Comparison of ENCODE assay signal across 1 cellular context in the genomic region with DNA sequence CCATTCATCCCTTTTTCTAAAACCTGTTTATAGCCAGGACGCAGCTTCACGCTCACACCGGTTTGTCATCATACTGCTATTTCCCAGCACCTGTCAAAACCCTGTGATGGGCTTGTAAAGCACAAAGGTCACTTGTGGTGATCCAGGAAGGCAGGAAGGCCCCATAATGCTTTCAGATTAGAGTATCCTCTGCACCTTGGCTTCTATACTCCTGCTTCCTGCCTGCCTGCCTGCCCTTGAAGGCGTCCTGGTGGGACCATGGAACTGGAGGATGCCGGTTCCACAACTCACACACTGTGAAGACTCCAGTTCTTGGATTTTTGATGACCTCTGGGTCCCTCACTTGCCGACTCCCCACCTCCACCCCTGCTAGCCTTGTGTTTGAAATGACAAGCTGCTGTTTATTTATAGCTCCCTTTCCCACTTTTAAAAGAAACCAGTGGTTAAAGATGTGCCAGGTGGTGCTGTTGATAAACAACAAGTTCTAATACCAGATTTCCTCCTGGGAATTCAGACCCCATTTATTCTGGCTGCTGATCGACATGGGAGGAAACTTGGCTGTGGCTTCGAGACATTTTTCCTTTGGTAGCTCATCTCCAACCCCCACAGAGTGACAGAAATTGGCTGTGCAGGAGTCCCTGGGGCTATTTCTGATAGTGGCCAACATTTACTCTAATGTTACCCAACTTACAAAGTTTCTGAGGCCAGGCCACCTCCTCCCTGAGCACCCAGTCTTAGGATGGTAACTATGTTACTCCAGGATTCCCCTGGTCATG.
TF ChIP-seq lines count a peak whose summit lies in the region.

No MANE protein-coding gene starts in this region.

TF ChIP-seq in HepG2, 621 proteins besides CTCF, POLR2A, EP300 and RAD21 (continued from another document):
- TF ChIP-seq, protein P1, sequence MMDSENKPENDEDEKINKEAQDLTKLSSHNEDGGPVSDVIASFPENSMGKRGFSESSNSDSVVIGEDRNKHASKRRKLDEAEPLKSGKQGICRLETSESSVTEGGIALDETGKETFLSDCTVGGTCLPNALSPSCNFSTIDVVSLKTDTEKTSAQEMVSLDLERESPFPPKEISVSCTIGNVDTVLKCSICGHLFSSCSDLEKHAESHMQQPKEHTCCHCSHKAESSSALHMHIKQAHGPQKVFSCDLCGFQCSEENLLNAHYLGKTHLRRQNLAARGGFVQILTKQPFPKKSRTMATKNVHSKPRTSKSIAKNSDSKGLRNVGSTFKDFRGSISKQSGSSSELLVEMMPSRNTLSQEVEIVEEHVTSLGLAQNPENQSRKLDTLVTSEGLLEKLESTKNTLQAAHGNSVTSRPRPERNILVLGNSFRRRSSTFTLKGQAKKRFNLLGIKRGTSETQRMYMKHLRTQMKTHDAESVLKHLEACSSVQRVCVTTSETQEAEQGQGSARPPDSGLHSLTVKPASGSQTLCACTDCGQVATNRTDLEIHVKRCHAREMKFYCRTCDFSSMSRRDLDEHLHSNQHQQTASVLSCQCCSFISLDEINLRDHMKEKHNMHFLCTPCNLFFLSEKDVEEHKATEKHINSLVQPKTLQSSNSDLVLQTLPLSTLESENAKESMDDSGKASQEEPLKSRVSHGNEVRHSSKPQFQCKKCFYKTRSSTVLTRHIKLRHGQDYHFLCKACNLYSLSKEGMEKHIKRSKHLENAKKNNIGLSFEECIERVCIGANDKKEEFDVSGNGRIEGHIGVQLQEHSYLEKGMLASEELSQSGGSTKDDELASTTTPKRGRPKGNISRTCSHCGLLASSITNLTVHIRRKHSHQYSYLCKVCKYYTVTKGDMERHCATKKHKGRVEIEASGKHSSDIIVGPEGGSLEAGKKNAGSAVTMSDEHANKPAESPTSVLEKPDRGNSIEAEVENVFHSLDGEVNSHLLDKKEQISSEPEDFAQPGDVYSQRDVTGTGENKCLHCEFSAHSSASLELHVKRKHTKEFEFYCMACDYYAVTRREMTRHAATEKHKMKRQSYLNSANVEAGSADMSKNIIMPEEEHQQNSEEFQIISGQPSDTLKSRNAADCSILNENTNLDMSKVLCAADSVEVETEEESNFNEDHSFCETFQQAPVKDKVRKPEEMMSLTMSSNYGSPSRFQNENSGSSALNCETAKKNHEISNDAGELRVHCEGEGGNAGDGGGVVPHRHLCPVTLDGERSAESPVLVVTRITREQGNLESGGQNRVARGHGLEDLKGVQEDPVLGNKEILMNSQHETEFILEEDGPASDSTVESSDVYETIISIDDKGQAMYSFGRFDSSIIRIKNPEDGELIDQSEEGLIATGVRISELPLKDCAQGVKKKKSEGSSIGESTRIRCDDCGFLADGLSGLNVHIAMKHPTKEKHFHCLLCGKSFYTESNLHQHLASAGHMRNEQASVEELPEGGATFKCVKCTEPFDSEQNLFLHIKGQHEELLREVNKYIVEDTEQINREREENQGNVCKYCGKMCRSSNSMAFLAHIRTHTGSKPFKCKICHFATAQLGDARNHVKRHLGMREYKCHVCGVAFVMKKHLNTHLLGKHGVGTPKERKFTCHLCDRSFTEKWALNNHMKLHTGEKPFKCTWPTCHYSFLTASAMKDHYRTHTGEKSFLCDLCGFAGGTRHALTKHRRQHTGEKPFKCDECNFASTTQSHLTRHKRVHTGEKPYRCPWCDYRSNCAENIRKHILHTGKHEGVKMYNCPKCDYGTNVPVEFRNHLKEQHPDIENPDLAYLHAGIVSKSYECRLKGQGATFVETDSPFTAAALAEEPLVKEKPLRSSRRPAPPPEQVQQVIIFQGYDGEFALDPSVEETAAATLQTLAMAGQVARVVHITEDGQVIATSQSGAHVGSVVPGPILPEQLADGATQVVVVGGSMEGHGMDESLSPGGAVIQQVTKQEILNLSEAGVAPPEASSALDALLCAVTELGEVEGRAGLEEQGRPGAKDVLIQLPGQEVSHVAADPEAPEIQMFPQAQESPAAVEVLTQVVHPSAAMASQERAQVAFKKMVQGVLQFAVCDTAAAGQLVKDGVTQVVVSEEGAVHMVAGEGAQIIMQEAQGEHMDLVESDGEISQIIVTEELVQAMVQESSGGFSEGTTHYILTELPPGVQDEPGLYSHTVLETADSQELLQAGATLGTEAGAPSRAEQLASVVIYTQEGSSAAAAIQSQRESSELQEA (CRISPR knock-in tag; IDR thresholded peaks at IDR 0.05; ENCODE audit: not compliant biosample characterization) = no peak
- TF ChIP-seq, protein P2, sequence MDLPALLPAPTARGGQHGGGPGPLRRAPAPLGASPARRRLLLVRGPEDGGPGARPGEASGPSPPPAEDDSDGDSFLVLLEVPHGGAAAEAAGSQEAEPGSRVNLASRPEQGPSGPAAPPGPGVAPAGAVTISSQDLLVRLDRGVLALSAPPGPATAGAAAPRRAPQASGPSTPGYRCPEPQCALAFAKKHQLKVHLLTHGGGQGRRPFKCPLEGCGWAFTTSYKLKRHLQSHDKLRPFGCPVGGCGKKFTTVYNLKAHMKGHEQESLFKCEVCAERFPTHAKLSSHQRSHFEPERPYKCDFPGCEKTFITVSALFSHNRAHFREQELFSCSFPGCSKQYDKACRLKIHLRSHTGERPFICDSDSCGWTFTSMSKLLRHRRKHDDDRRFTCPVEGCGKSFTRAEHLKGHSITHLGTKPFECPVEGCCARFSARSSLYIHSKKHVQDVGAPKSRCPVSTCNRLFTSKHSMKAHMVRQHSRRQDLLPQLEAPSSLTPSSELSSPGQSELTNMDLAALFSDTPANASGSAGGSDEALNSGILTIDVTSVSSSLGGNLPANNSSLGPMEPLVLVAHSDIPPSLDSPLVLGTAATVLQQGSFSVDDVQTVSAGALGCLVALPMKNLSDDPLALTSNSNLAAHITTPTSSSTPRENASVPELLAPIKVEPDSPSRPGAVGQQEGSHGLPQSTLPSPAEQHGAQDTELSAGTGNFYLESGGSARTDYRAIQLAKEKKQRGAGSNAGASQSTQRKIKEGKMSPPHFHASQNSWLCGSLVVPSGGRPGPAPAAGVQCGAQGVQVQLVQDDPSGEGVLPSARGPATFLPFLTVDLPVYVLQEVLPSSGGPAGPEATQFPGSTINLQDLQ (CRISPR knock-in tag; IDR thresholded peaks at IDR 0.05) = no peak
- TF ChIP-seq NCOA5 (CRISPR knock-in tag; IDR thresholded peaks at IDR 0.05) = no peak
- no peak for TF ChIP-seq ZNF160 (CRISPR knock-in tag; IDR thresholded peaks at IDR 0.05)
- TF ChIP-seq BORCS8-MEF2B (CRISPR knock-in tag; IDR thresholded peaks at IDR 0.05) = no peak
- no peak for TF ChIP-seq MAF1 (CRISPR knock-in tag; IDR thresholded peaks at IDR 0.05; ENCODE audit: borderline replicate concordance)
- TF ChIP-seq HNF4A (CRISPR knock-in tag; IDR thresholded peaks at IDR 0.05) = peak; percentile 54; the same call in 1 of the 2 replicates
- peak; percentile 49; the same call in 1 of the 2 replicates for TF ChIP-seq ZNF644 (CRISPR knock-in tag; IDR thresholded peaks at IDR 0.05; ENCODE audit: low read depth)
- TF ChIP-seq HNF4G (IDR thresholded peaks at IDR 0.05; ENCODE audit: borderline replicate concordance, low read depth, low read length) = 0 out of 2 replicates have a peak, but pooled peaks have one; percentile 10
- no peak for TF ChIP-seq HNF4G (CRISPR knock-in tag; IDR thresholded peaks at IDR 0.05; ENCODE audit: borderline replicate concordance, low read depth)
- TF ChIP-seq SP140L (CRISPR knock-in tag; IDR thresholded peaks at IDR 0.05; ENCODE audit: borderline replicate concordance) = no peak
